27 cellular contexts compared by ENCODE assay signal in genomic region chr18:62442391-62442790, GRCh38.
"Had no signal": no experiment of that assay in that cellular context is flagged by ENCODE, and none has a peak within 500 bp of the region (broad histone marks: within the 10 kb centered on the region; RNA-seq: fewer than 3 reads in every experiment).

No MANE protein-coding gene starts in this region.

- DNase-seq: naive thymus-derived CD8-positive, alpha-beta T cell; nephron progenitor cell; occipital lobe; ovary; psoas muscle; right cardiac atrium; spleen; stimulated activated CD4-positive, alpha-beta T cell treated with anti-CD3 and anti-CD28 coated beads, Interleukin-12 subunit alpha, Interleukin-12 subunit beta, amount 100 ng/mL, for 4 hours; stimulated activated CD4-positive, alpha-beta T cell treated with anti-CD3 and anti-CD28 coated beads, Interleukin-1b, Interleukin-23, amount 100 ng/mL, for 48 hours; stimulated activated CD4-positive, alpha-beta T cell treated with anti-CD3 and anti-CD28 coated beads, Interleukin-4, amount 100 ng/mL, for 1 hour; stimulated activated CD4-positive, alpha-beta T cell treated with anti-CD3 and anti-CD28 coated beads, Interleukin-4, amount 100 ng/mL, for 4 hours; stimulated activated CD8-positive, alpha-beta memory T cell treated with anti-CD3 and anti-CD28 coated beads, Interleukin-4, amount 100 ng/mL, for 48 hours; stimulated activated naive CD4-positive, alpha-beta T cell; stimulated activated naive CD8-positive, alpha-beta T cell treated with anti-CD3 and anti-CD28 coated beads, Interleukin-15, amount 100 ng/mL, for 72 hours; stimulated activated naive CD8-positive, alpha-beta T cell treated with anti-CD3 and anti-CD28 coated beads, Interleukin-15, Interleukin-2, amounts not matched to agents 100 U/mL and 50 U/mL, for 24 hours; substantia nigra; testis; tibial artery; transverse colon; upper lobe of right lung; uterus had no signal

- ATAC-seq: naive thymus-derived CD8-positive, alpha-beta T cell; psoas muscle; right cardiac atrium; sciatic nerve; stimulated activated memory B cell treated with anti-CD40 and anti-IgM and Interleukin-4, amounts not matched to agents 10 μg/mL and 1 μg/mL and 100 μg/mL, for 72 hours; stimulated activated naive CD8-positive, alpha-beta T cell treated with anti-CD3 and anti-CD28 coated beads, Interleukin-15, amount 100 ng/mL, for 72 hours; stimulated activated naive CD8-positive, alpha-beta T cell treated with anti-CD3 and anti-CD28 coated beads, Interleukin-15, Interleukin-2, amounts not matched to agents 100 U/mL and 50 U/mL, for 24 hours; upper lobe of right lung had no signal

- H3K27me3 ChIP-seq: ovary, suprapubic skin, testis, tibial artery, transverse colon, upper lobe of right lung, uterus had no signal

- H3K4me3 ChIP-seq: ovary, psoas muscle, skin epidermis, smooth muscle cell, spleen, suprapubic skin, testis, tibial artery, transverse colon, upper lobe of right lung, uterus had no signal

- H3K27ac ChIP-seq: ovary, parathyroid adenoma, psoas muscle, skin epidermis, spleen, suprapubic skin, testis, tibial artery, transverse colon, upper lobe of right lung, uterus had no signal

- H2AFZ ChIP-seq: parathyroid adenoma had no signal

- H3K79me2 ChIP-seq: parathyroid adenoma had no signal

- H3K36me3 ChIP-seq: ovary, spleen, suprapubic skin, tibial artery, transverse colon, upper lobe of right lung, uterus had no signal

- H3K4me2 ChIP-seq: smooth muscle cell had no signal

- H3K9me3 ChIP-seq: ovary, psoas muscle, spleen, suprapubic skin, testis, tibial artery, transverse colon, upper lobe of right lung, uterus had no signal

- H3K9ac ChIP-seq: parathyroid adenoma had no signal
